ENCODE assay signal across 9 cellular contexts in the genomic region with DNA sequence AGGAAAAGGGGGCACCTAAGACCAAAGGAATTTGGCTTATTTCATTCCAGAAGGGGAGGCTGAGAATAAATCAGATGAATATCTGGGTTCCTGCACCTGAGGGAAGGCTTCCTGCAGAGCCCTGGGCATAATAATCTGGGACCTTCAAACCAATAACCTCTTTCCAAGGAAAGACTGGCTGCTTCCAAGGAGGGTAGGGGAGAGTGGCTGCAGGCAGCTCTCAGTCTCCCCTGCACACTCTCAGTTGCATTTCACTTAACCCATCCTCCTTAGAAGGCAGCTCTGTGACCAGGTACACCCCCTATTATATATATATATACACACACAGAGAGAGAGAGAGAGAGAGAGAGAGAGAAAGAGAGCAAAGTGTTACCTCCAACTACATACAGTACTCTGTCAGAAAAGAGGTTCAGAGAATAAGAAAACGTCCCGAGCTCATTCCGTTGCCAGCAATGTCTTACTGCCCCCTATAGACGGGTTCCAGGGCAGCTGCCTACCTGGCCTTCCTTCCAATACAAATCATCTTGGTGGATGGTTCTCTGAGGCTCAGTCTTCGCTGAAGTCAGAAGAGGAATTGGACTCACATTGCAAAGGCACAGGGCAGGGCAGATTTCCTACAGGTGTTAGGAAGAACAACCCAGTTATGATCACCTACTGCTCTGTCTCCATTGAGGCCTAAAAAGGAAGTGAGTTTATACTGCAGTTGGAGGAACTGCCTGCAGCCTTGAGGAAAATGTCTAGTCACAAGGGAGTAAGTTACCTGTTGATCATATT. TPM values are rescaled to one million over a fixed set of nuclear protein-coding genes. Genes with fewer than 3 reads are reported as not detected.
DNase-seq lines count a peak whose midpoint lies in the region; ATAC-seq and TF ChIP-seq lines count a peak whose summit lies in the region.
"Had no signal": no experiment of that assay in that cellular context is flagged by ENCODE, and none has a peak within 500 bp of the region (broad histone marks: within the 10 kb centered on the region; RNA-seq: fewer than 3 reads in every experiment).

No MANE protein-coding gene starts in this region.

- no peaks in the 10 kb centered on the region for H3K4me1 Mint-ChIP-seq in stimulated activated memory B cell treated with anti-CD40 and anti-IgM and Interleukin-4, amounts not matched to agents 10 μg/mL and 1 μg/mL and 100 μg/mL, for 72 hours

- no peak overlapping the region for H3K4me3 Mint-ChIP-seq in stimulated activated memory B cell treated with anti-CD40 and anti-IgM and Interleukin-4, amounts not matched to agents 10 μg/mL and 1 μg/mL and 100 μg/mL, for 72 hours

- ATAC-seq in GM18505 (IDR thresholded peaks at IDR 0.05; ENCODE audit: unreplicated experiment) (no peak), HG02884 (IDR thresholded peaks at IDR 0.05; ENCODE audit: unreplicated experiment) (no peak)
- ATAC-seq in stimulated activated memory B cell treated with anti-CD40 and anti-IgM and Interleukin-4, amounts not matched to agents 10 μg/mL and 1 μg/mL and 100 μg/mL, for 72 hours = no peak

- peak; percentile 77 for TF ChIP-seq CTCF in kidney epithelial cell (IDR thresholded peaks at IDR 0.05; ENCODE audit: insufficient read depth, low read length, poor library complexity, severe bottlenecking)

- H3K9me3 Mint-ChIP-seq in stimulated activated memory B cell treated with anti-CD40 and anti-IgM and Interleukin-4, amounts not matched to agents 10 μg/mL and 1 μg/mL and 100 μg/mL, for 72 hours = no peaks in the 10 kb centered on the region

- TF ChIP-seq POLR2A in GM18505 (IDR thresholded peaks at IDR 0.05; ENCODE audit: borderline replicate concordance, extremely low read depth, insufficient read depth, insufficient read length) = no peak

- H3K27ac Mint-ChIP-seq in stimulated activated memory B cell treated with anti-CD40 and anti-IgM and Interleukin-4, amounts not matched to agents 10 μg/mL and 1 μg/mL and 100 μg/mL, for 72 hours = no peak overlapping the region

- in situ Hi-C loops in ACHN (cut with HindIII; ENCODE audit: low pct_ligation_motif_present, low pct_unique_long_range_greater_than_20kb, low sequenced_read_pairs) = no loop called here

- no peaks in the 10 kb centered on the region for H3K27me3 ChIP-seq in kidney epithelial cell (ENCODE audit: control insufficient read depth, insufficient read depth, low read length)

- peak; percentile 50 for DNase-seq in ACHN
- peak; percentile 70 for DNase-seq in ELR (ENCODE audit: low read depth)
- DNase-seq in NCI-H1694 treated with DMSO at 0.1 percent for 48 hours (lab: John Stamatoyannopoulos, UW) = peak; percentile 19
- DNase-seq in amniotic epithelial cell (ENCODE audit: low read depth) = peak; percentile 66
- DNase-seq in kidney epithelial cell (ENCODE audit: low read depth) = no peak
- DNase-seq: left cardiac atrium had no signal

- no peak overlapping the region for H3K4me3 ChIP-seq in kidney epithelial cell (ENCODE audit: low read depth, low read length)

- peaks cover 44% of the 10 kb centered on the region for H3K36me3 Mint-ChIP-seq in stimulated activated memory B cell treated with anti-CD40 and anti-IgM and Interleukin-4, amounts not matched to agents 10 μg/mL and 1 μg/mL and 100 μg/mL, for 72 hours

- H3K27me3 Mint-ChIP-seq in stimulated activated memory B cell treated with anti-CD40 and anti-IgM and Interleukin-4, amounts not matched to agents 10 μg/mL and 1 μg/mL and 100 μg/mL, for 72 hours = no peaks in the 10 kb centered on the region

- H3K36me3 ChIP-seq in kidney epithelial cell (ENCODE audit: control insufficient read depth, insufficient read depth, low read length) = no peaks in the 10 kb centered on the region

RNA-seq across cellular contexts. Expression of a gene that starts 26.1 kb away (rescaled TPM):
- total RNA-seq in kidney epithelial cell = 0.89 and 3.7 TPM in 2 replicates
